12 cellular contexts compared by ENCODE assay signal in genomic region chr2:231785413-231785812, GRCh38. TPM values are rescaled to one million over a fixed set of nuclear protein-coding genes. Genes with fewer than 3 reads are reported as not detected.
A peak's percentile ranks its signal among the peaks of the same experiment; 100 is the strongest.
DNase-seq lines count a peak whose midpoint lies in the region; ATAC-seq, FAIRE-seq and TF ChIP-seq lines count a peak whose summit lies in the region.
"Had no signal": no experiment of that assay in that cellular context is flagged by ENCODE, and none has a peak within 500 bp of the region (broad histone marks: within the 10 kb centered on the region; RNA-seq: fewer than 3 reads in every experiment).

No MANE protein-coding gene starts in this region.

- intact Hi-C loops in left ventricle myocardium inferior (cut with micrococcal nuclease) = no loop called here
- intact Hi-C loops in heart right ventricle (cut with DNase I) = loop anchor here in 4 of 10 donors (10.0 kb wide), 2 partner anchors 171 to 181 kb away; no protein-coding TSS in a partner anchor
- intact Hi-C loops in activated CD8-positive, alpha-beta T cell treated with anti-CD3 and anti-CD28 coated beads for 36 hours (cut with micrococcal nuclease) = no loop called here

- no peaks in the 10 kb centered on the region for H3K9me3 ChIP-seq in left ventricle myocardium inferior (replicated peaks)
- H3K9me3 ChIP-seq in heart right ventricle = no peaks in the 10 kb centered on the region
- H3K9me3 ChIP-seq in keratinocyte (ENCODE audit: control insufficient read depth, low read depth, low read length) = no peaks in the 10 kb centered on the region
- H3K9me3 ChIP-seq: sigmoid colon, testis had no signal

- dilution Hi-C loops in keratinocyte (cut with MboI; ENCODE audit: extremely low pct_ligation_motif_present, low sequenced_read_pairs) = no loop called here

- peak overlapping the region; percentile 78 for H3K27ac ChIP-seq in left ventricle myocardium inferior (replicated peaks)
- H3K27ac ChIP-seq in heart right ventricle = peak overlapping the region in 2 of 10 donors; percentile 68 to 82
- H3K27ac ChIP-seq in keratinocyte (ENCODE audit: control insufficient read depth, insufficient read depth, low read length) = no peak overlapping the region

- H3K9me3 Mint-ChIP-seq in activated CD8-positive, alpha-beta T cell treated with anti-CD3 and anti-CD28 coated beads for 36 hours = no peaks in the 10 kb centered on the region

- H4K20me1 ChIP-seq in keratinocyte (ENCODE audit: control insufficient read depth, extremely low read depth, insufficient read depth, low read length) = no peaks in the 10 kb centered on the region

- H3K4me1 Mint-ChIP-seq in activated CD8-positive, alpha-beta T cell treated with anti-CD3 and anti-CD28 coated beads for 36 hours (ENCODE audit: low read depth) = peaks cover 56% of the 10 kb centered on the region

- no peaks in the 10 kb centered on the region for H3K9me1 ChIP-seq in keratinocyte (ENCODE audit: control insufficient read depth, extremely low read depth, insufficient read depth, low read length)

- DNase-seq in left ventricle myocardium inferior (no peak), heart right ventricle (no peak), keratinocyte (ENCODE audit: low read depth, low spot score) (no peak), RCC 7860 (ENCODE audit: low spot score) (no peak), SKM-1 (lab: John Stamatoyannopoulos, UW; ENCODE audit: unreplicated experiment) (no peak), NCI-H146 (lab: John Stamatoyannopoulos, UW) (no peak)
- DNase-seq in activated CD8-positive, alpha-beta T cell treated with anti-CD3 and anti-CD28 coated beads for 36 hours = no peak
- DNase-seq: NCI-H187 treated with DMSO at 0.1 percent for 48 hours, testis had no signal

- FAIRE-seq in keratinocyte (lab: Jason Lieb, UNC) (no peak), RCC 7860 (lab: Jason Lieb, UNC) (no peak)

- H3K4me3 Mint-ChIP-seq in activated CD8-positive, alpha-beta T cell treated with anti-CD3 and anti-CD28 coated beads for 36 hours = peak overlapping the region; percentile 81

- 82 to 91% methylated on average over 2 of the region's 2 CpGs for WGBS in heart right ventricle, 2 donors

- H3K27me3 Mint-ChIP-seq in activated CD8-positive, alpha-beta T cell treated with anti-CD3 and anti-CD28 coated beads for 36 hours = no peaks in the 10 kb centered on the region

- peak overlapping the region; percentile 90 for H3K27ac Mint-ChIP-seq in activated CD8-positive, alpha-beta T cell treated with anti-CD3 and anti-CD28 coated beads for 36 hours

- POLR2A ChIA-PET in activated CD8-positive, alpha-beta T cell treated with anti-CD3 and anti-CD28 coated beads for 36 hours (lab: Charles Lee) = interaction anchor here (0.5 to 3.5 kb wide), 10 partner anchors 8 to 521 kb away, joined by 3 to 15 read pairs (median 4); partner anchors contain the start of gene PTMA

- H3K27me3 ChIP-seq in left ventricle myocardium inferior (ENCODE audit: low read depth) (no peaks in the 10 kb centered on the region), heart right ventricle (no peaks in the 10 kb centered on the region), keratinocyte (ENCODE audit: control insufficient read depth, extremely low read depth, insufficient read depth, low read length) (no peaks in the 10 kb centered on the region)
- H3K27me3 ChIP-seq: brain microvascular endothelial cell, sigmoid colon, testis had no signal

- H3K36me3 ChIP-seq in left ventricle myocardium inferior = peaks cover 17% of the 10 kb centered on the region
- H3K36me3 ChIP-seq in heart right ventricle = peaks cover 0 to 22% (median 0%) of the 10 kb centered on the region in 9 donors
- H3K36me3 ChIP-seq in keratinocyte (ENCODE audit: control insufficient read depth in 2 of 2, extremely low read depth in 1 of 2, insufficient read depth in 2 of 2, low read length in 2 of 2) = peaks cover 6 to 7% of the 10 kb centered on the region in 2 experiments

- peak overlapping the region; percentile 90 for H3K4me2 ChIP-seq in keratinocyte (ENCODE audit: control insufficient read depth, extremely low read depth, insufficient read depth, low read depth, low read length)

- peaks cover 6% of the 10 kb centered on the region for H3K36me3 Mint-ChIP-seq in activated CD8-positive, alpha-beta T cell treated with anti-CD3 and anti-CD28 coated beads for 36 hours (ENCODE audit: low read depth)

- H2AFZ ChIP-seq in keratinocyte (ENCODE audit: control insufficient read depth, low read length) = no peak overlapping the region

- ATAC-seq in heart right ventricle (no peak), HG02870 (IDR thresholded peaks at IDR 0.05; ENCODE audit: unreplicated experiment) (no peak)
- ATAC-seq in activated CD8-positive, alpha-beta T cell treated with anti-CD3 and anti-CD28 coated beads for 36 hours = no peak

- H3K4me3 ChIP-seq in left ventricle myocardium inferior (peak overlapping the region; percentile 96), heart right ventricle (peak overlapping the region in 3 of 10 donors; percentile 77 to 97 (median 94)), keratinocyte (ENCODE audit: control insufficient read depth in 2 of 3, extremely low read depth in 1 of 3, insufficient read depth in 2 of 3, low read depth in 1 of 3, low read length in 3 of 3) (peak overlapping the region in 1 of 3 experiments; percentile 70)

- H3K79me2 ChIP-seq in keratinocyte (ENCODE audit: control insufficient read depth, insufficient read depth, low read length) = peaks cover 57% of the 10 kb centered on the region

- no peak overlapping the region for H3K9ac ChIP-seq in keratinocyte (ENCODE audit: control insufficient read depth, extremely low read depth, insufficient read depth, low read length)

- H3K4me1 ChIP-seq in left ventricle myocardium inferior (peaks cover 87% of the 10 kb centered on the region), heart right ventricle (peaks cover 2 to 63% (median 51%) of the 10 kb centered on the region in 9 donors), keratinocyte (ENCODE audit: control insufficient read depth, extremely low read depth, insufficient read depth, low read length) (peaks cover 20% of the 10 kb centered on the region)

- no peak for TF ChIP-seq CTCF in left ventricle myocardium inferior (IDR thresholded peaks at IDR 0.05; ENCODE audit: borderline replicate concordance)
- no peak for TF ChIP-seq CTCF in heart right ventricle (IDR thresholded peaks at IDR 0.05)
- TF ChIP-seq CTCF in activated CD8-positive, alpha-beta T cell treated with anti-CD3 and anti-CD28 coated beads for 36 hours (IDR thresholded peaks at IDR 0.05) = no peak
- no peak for TF ChIP-seq CTCF in keratinocyte (optimal IDR thresholded peaks at IDR 0.05 in 1 of 3, IDR thresholded peaks at IDR 0.05 in 1 of 3, conservative IDR thresholded peaks at IDR 0.05 in 1 of 3; ENCODE audit: extremely low read depth in 1 of 3, insufficient read depth in 2 of 3, low read length in 3 of 3)

- CTCF ChIA-PET in activated CD8-positive, alpha-beta T cell treated with anti-CD3 and anti-CD28 coated beads for 36 hours (lab: Charles Lee) = interaction anchor here (0.9 to 2.0 kb wide), 8 partner anchors 12 to 172 kb away, joined by 3 to 13 read pairs (median 4); no protein-coding TSS in a partner anchor

RNA-seq across cellular contexts. Expression of gene COPS7B, which starts 0.8 kb away (rescaled TPM):
- 21.3 TPM for total RNA-seq in left ventricle myocardium inferior
- total RNA-seq in heart right ventricle = 10 to 100 TPM; 17.1 to 25.3 (median 19.8) TPM
- polyA plus RNA-seq in heart right ventricle = 10 to 100 TPM; 15.9 to 16.8 TPM
- 10 to 100 TPM; 51.3 to 53.6 TPM for total RNA-seq in activated CD8-positive, alpha-beta T cell treated with anti-CD3 and anti-CD28 coated beads for 36 hours
- polyA plus RNA-seq in keratinocyte = 45.9 to 62.2 TPM (median 53.3 TPM) in 3 replicates
- polyA plus RNA-seq in keratinocyte (2011; ENCODE audit: low read depth) = 42.3 TPM
- 32.0 and 39.4 TPM in 2 replicates for polyA plus RNA-seq in keratinocyte (2011; cell fraction: cytosol; rRNA removed)
- 125 and 141 TPM in 2 replicates for polyA plus RNA-seq in keratinocyte (2011; cell fraction: nucleus; rRNA removed)
- 21.5 and 31.1 TPM in 2 replicates for polyA plus RNA-seq in keratinocyte (2012; ENCODE audit: low replicate concordance)
- 29.4 to 39.3 TPM (median 31.3 TPM) in 3 replicates for polyA minus RNA-seq in keratinocyte
- 24.7 TPM for polyA minus RNA-seq in keratinocyte (2011; cell fraction: cytosol; rRNA and poly(A)+ RNA removed)
- polyA minus RNA-seq in keratinocyte (2011; cell fraction: nucleus; rRNA and poly(A)+ RNA removed) = 18.0 and 28.2 TPM in 2 replicates

RNA-seq across cellular contexts. Expression of gene PDE6D, which starts 4.3 kb away (rescaled TPM):
- total RNA-seq in left ventricle myocardium inferior (15.5 TPM), heart right ventricle (10 to 100 TPM; 11.4 to 23.3 (median 18.4) TPM)
- polyA plus RNA-seq in heart right ventricle (10 to 100 TPM; 14.8 to 31.2 TPM), keratinocyte (24.5 to 33.6 TPM (median 31.6 TPM) in 3 replicates)
- 10 to 100 TPM; 22.8 to 23.5 TPM for total RNA-seq in activated CD8-positive, alpha-beta T cell treated with anti-CD3 and anti-CD28 coated beads for 36 hours
- polyA plus RNA-seq in keratinocyte (2011; ENCODE audit: low read depth) = 5.3 TPM
- polyA plus RNA-seq in keratinocyte (2011; cell fraction: cytosol; rRNA removed) = 27.3 and 43.9 TPM in 2 replicates
- polyA plus RNA-seq in keratinocyte (2011; cell fraction: nucleus; rRNA removed) = 15.9 and 17.9 TPM in 2 replicates
- polyA plus RNA-seq in keratinocyte (2012; ENCODE audit: low replicate concordance) = 12.9 and 18.9 TPM in 2 replicates
- polyA minus RNA-seq in keratinocyte = 9.2 to 12.4 TPM (median 12.1 TPM) in 3 replicates
- polyA minus RNA-seq in keratinocyte (2011; cell fraction: cytosol; rRNA and poly(A)+ RNA removed) = 9.8 TPM
- 2.3 and 7.1 TPM in 2 replicates for polyA minus RNA-seq in keratinocyte (2011; cell fraction: nucleus; rRNA and poly(A)+ RNA removed)
